1 cellular context compared by ENCODE assay signal in genomic region chr14:20632831-20633771, GRCh38.
TF ChIP-seq lines count a peak whose summit lies in the region.

No MANE protein-coding gene starts in this region.

TF ChIP-seq in GM12878, 131 proteins besides CTCF, POLR2A, EP300 and RAD21 (continues in another document):
- TF ChIP-seq MEF2B (IDR thresholded peaks at IDR 0.05; ENCODE audit: partially characterized antibody, poor library complexity, severe bottlenecking) (no peak), RELB (IDR thresholded peaks at IDR 0.05; ENCODE audit: low read depth) (peak; percentile 39; the same call in 1 of the 2 replicates), POLR2AphosphoS2 (IDR thresholded peaks at IDR 0.05; ENCODE audit: low read depth, low read length) (no peak), E2F8 (IDR thresholded peaks at IDR 0.05; ENCODE audit: low read depth, partially characterized antibody) (peak; percentile 35), SMARCA5 (IDR thresholded peaks at IDR 0.05) (no peak), NFIC (IDR thresholded peaks at IDR 0.05; ENCODE audit: low read depth, low read length) (no peak; the same call in 1 of the 2 replicates), RAD51 (IDR thresholded peaks at IDR 0.05) (no peak), CBX5 (IDR thresholded peaks at IDR 0.05; ENCODE audit: low read depth) (peak; percentile 84; the same call in 1 of the 2 replicates), NR2F1 (conservative IDR thresholded peaks at IDR 0.05) (peak; percentile 53), CUX1 (IDR thresholded peaks at IDR 0.05; ENCODE audit: insufficient replicate concordance, low read depth, low read length) (no peak), CREM (IDR thresholded peaks at IDR 0.05; ENCODE audit: low read depth) (0 out of 2 replicates have a peak, but pooled peaks have one; percentile 5), SREBF2 (IDR thresholded peaks at IDR 0.05; ENCODE audit: low read length) (peak; percentile 92), HDGF (IDR thresholded peaks at IDR 0.05) (no peak), MTA2 (IDR thresholded peaks at IDR 0.05; ENCODE audit: low read depth) (no peak), BCL11A (IDR thresholded peaks at IDR 0.05; ENCODE audit: low read depth, low read length) (no peak), HCFC1 (IDR thresholded peaks at IDR 0.05; ENCODE audit: low read length) (no peak), RELA (IDR thresholded peaks at IDR 0.05; ENCODE audit: borderline replicate concordance, partially characterized antibody) (peak; percentile 56), ZNF207 (IDR thresholded peaks at IDR 0.05; ENCODE audit: borderline replicate concordance) (no peak), FOXM1 (IDR thresholded peaks at IDR 0.05; ENCODE audit: low read depth, low read length) (no peak), ZBTB40 (IDR thresholded peaks at IDR 0.05; ENCODE audit: borderline replicate concordance) (peak; percentile 60; the same call in 1 of the 2 replicates), RUNX3 (IDR thresholded peaks at IDR 0.05; ENCODE audit: low read length) (peak; percentile 65), POLR2AphosphoS5 (IDR thresholded peaks at IDR 0.05; ENCODE audit: low read length) (no peak), ZNF217 (IDR thresholded peaks at IDR 0.05) (no peak), ZNF384 (IDR thresholded peaks at IDR 0.05; ENCODE audit: borderline replicate concordance, low read depth, low read length) (no peak), HDAC2 (IDR thresholded peaks at IDR 0.05) (no peak), RB1 (IDR thresholded peaks at IDR 0.05; ENCODE audit: borderline replicate concordance) (no peak; the same call in 1 of the 2 replicates), IRF5 (IDR thresholded peaks at IDR 0.05; ENCODE audit: borderline replicate concordance) (no peak), ZNF274 (IDR thresholded peaks at IDR 0.05; ENCODE audit: insufficient read depth, insufficient read length) (no peak), IKZF2 (IDR thresholded peaks at IDR 0.05) (peak; percentile 10 to 31; a peak in 2 of 4 replicates), SMC3 (IDR thresholded peaks at IDR 0.05; ENCODE audit: borderline replicate concordance, low read length) (no peak), SMAD1 (IDR thresholded peaks at IDR 0.05; ENCODE audit: low read depth, partially characterized antibody) (no peak), ESRRA (IDR thresholded peaks at IDR 0.05; ENCODE audit: low read length) (no peak), JUND (IDR thresholded peaks at IDR 0.05; ENCODE audit: low read depth, low read length) (no peak), MAX (IDR thresholded peaks at IDR 0.05; ENCODE audit: low read depth, low read length) (no peak), CBFB (IDR thresholded peaks at IDR 0.05; ENCODE audit: low read depth) (no peak), SREBF1 (IDR thresholded peaks at IDR 0.05; ENCODE audit: low read length) (no peak), FOXK2 (IDR thresholded peaks at IDR 0.05) (0 out of 2 replicates have a peak, but pooled peaks have one; percentile 15), EZH2 (IDR thresholded peaks at IDR 0.05; ENCODE audit: borderline replicate concordance, control insufficient read depth, low read depth, low read length) (no peak), IRF4 (IDR thresholded peaks at IDR 0.05; ENCODE audit: low read depth, low read length) (0 out of 2 replicates have a peak, but pooled peaks have one; percentile 23), MLLT1 (IDR thresholded peaks at IDR 0.05) (no peak), NFXL1 (IDR thresholded peaks at IDR 0.05; ENCODE audit: borderline replicate concordance) (no peak), EGR1 (IDR thresholded peaks at IDR 0.05; ENCODE audit: borderline replicate concordance in 1 of 2, low read depth in 2 of 2, low read length in 2 of 2) (no peak), REST (IDR thresholded peaks at IDR 0.05; ENCODE audit: low read depth, low read length) (no peak), MTA3 (IDR thresholded peaks at IDR 0.05; ENCODE audit: borderline replicate concordance, low read length) (no peak), MXI1 (IDR thresholded peaks at IDR 0.05; ENCODE audit: low read depth, low read length) (no peak)
